Comparison of ENCODE assay signal across 8 cellular contexts in the genomic region with DNA sequence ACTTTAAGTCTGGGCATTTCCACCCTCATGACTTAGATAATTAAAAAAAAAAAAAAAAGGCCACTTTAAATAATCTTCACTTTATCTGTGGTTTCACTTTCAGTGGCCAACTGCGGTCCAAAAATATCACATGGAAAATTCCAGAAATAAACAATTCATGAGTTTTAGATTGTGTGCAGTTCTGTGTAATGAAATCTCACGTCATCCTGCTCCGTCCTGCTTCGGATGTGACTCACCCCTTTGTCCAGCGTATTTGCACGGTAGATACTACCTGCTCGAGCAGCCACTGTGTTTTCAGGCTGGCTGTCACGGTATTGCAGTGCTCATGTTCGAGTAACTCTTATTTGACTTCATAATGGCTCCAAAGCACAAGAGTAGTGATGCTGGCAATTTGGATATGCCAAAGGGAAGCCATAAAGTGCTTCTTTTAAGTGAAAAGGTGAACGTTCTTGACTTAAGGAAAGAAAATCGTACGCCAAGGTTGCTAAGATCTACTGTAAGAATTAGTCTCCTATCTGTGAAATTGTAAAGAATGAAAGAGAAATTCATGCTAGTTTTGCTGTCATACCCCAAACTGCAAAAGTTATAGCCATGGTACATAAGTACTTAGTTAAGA. TPM values are rescaled to one million over a fixed set of nuclear protein-coding genes. Genes with fewer than 3 reads are reported as not detected.
DNase-seq lines count a peak whose midpoint lies in the region; ATAC-seq, FAIRE-seq and TF ChIP-seq lines count a peak whose summit lies in the region.

No MANE protein-coding gene starts in this region.

- H3K9me3 Mint-ChIP-seq in WTC11, result no peaks in the 10 kb centered on the region

- H3K4me1 Mint-ChIP-seq in WTC11, result peaks cover 33% of the 10 kb centered on the region

- TF ChIP-seq POLR2A in body of pancreas (IDR thresholded peaks at IDR 0.05), result no peak

- TF ChIP-seq CTCF in WTC11 (IDR thresholded peaks at IDR 0.05) (no peak), body of pancreas (IDR thresholded peaks at IDR 0.05) (no peak), pancreas (IDR thresholded peaks at IDR 0.05) (no peak)

- FAIRE-seq in pancreas (lab: Jason Lieb, UNC), result no peak

- peaks cover 72% of the 10 kb centered on the region for H3K79me2 ChIP-seq in ACC112 (ENCODE audit: control insufficient read depth, insufficient read depth, low read length, unreplicated experiment)

- H3K27me3 Mint-ChIP-seq in WTC11 (ENCODE audit: low read depth), result no peaks in the 10 kb centered on the region

- H2AFZ ChIP-seq in ACC112 (ENCODE audit: low read length, unreplicated experiment), result no peak overlapping the region

- intact Hi-C loops in body of pancreas (cut with DNase I), result no loop called here
- intact Hi-C loops in pancreas (cut with DNase I), result no loop called here

- no peak overlapping the region for H3K27ac Mint-ChIP-seq in WTC11

- H3K36me3 Mint-ChIP-seq in WTC11, result peaks cover 48% of the 10 kb centered on the region

- ATAC-seq in GM18870 (IDR thresholded peaks at IDR 0.05; ENCODE audit: unreplicated experiment), result peak; percentile 37
- peak; percentile 25 for ATAC-seq in HG03064 (IDR thresholded peaks at IDR 0.05; ENCODE audit: low read depth, unreplicated experiment)
- ATAC-seq in WTC11, result no peak
- ATAC-seq in body of pancreas, result no peak
- ATAC-seq in pancreas, result no peak

- H3K4me1 ChIP-seq in ACC112 (ENCODE audit: control insufficient read depth, insufficient read depth, low read length, unreplicated experiment), result peaks cover 61% of the 10 kb centered on the region
- peaks cover 6% of the 10 kb centered on the region for H3K4me1 ChIP-seq in rectal smooth muscle tissue (ENCODE audit: control insufficient read depth, insufficient read depth, low read length)
- peaks cover 7% of the 10 kb centered on the region for H3K4me1 ChIP-seq in body of pancreas
- H3K4me1 ChIP-seq in pancreas, result no peaks in the 10 kb centered on the region

- no peak overlapping the region for H3K9ac ChIP-seq in rectal smooth muscle tissue (ENCODE audit: low read length)

- CTCF ChIA-PET in WTC11 (lab: Charles Lee), result no interaction called here

- H3K36me3 ChIP-seq in ACC112 (ENCODE audit: insufficient read depth, low read length) (peaks cover 34% of the 10 kb centered on the region), rectal smooth muscle tissue (ENCODE audit: control insufficient read depth, insufficient read depth, low read length) (no peaks in the 10 kb centered on the region), body of pancreas (replicated peaks in 1 of 2; ENCODE audit: insufficient read depth in 1 of 2, low read depth in 2 of 2) (no peaks in the 10 kb centered on the region), pancreas (no peaks in the 10 kb centered on the region)

- POLR2A ChIA-PET in WTC11 (lab: Charles Lee), result no interaction called here

- peak overlapping the region; percentile 89; the same call in 1 of the 2 replicates for H3K4me3 Mint-ChIP-seq in WTC11

- WGBS in body of pancreas, 2 donors, result 80 to 82% methylated on average over 12 of the region's 12 CpGs
- WGBS in pancreas, 2 donors, result 80 to 87% methylated on average over 12 of the region's 12 CpGs

- H3K27ac ChIP-seq in ACC112 (ENCODE audit: low read depth, low read length), result peak overlapping the region; percentile 83
- no peak overlapping the region for H3K27ac ChIP-seq in rectal smooth muscle tissue (ENCODE audit: low read depth, low read length)
- H3K27ac ChIP-seq in body of pancreas, result no peak overlapping the region
- no peak overlapping the region for H3K27ac ChIP-seq in pancreas

- DNase-seq in WTC11 (ENCODE audit: low spot score) (no peak), body of pancreas (no peak), germinal center (ENCODE audit: low spot score) (no peak), pancreas (no peak)

- H3K9me3 ChIP-seq in body of pancreas, result no peaks in the 10 kb centered on the region
- no peaks in the 10 kb centered on the region for H3K9me3 ChIP-seq in pancreas

- peak overlapping the region; percentile 90 for H3K4me3 ChIP-seq in ACC112 (ENCODE audit: low read depth, low read length)
- peak overlapping the region; percentile 13 for H3K4me3 ChIP-seq in rectal smooth muscle tissue (ENCODE audit: low read length)
- no peak overlapping the region for H3K4me3 ChIP-seq in body of pancreas
- no peak overlapping the region for H3K4me3 ChIP-seq in pancreas

- H3K27me3 ChIP-seq in ACC112 (ENCODE audit: insufficient read depth, low read length), result no peaks in the 10 kb centered on the region
- no peaks in the 10 kb centered on the region for H3K27me3 ChIP-seq in rectal smooth muscle tissue (ENCODE audit: control insufficient read depth, insufficient read depth, low read length)
- H3K27me3 ChIP-seq in body of pancreas, result no peaks in the 10 kb centered on the region
- peaks cover 0 to 19% (median 0%) of the 10 kb centered on the region in 4 donors for H3K27me3 ChIP-seq in pancreas

TF ChIP-seq in WTC11, 78 proteins besides CTCF, POLR2A, EP300 and RAD21 (continues in another document):
- no peak for TF ChIP-seq SP1 (CRISPR knock-in tag; conservative IDR thresholded peaks at IDR 0.05)
- TF ChIP-seq, protein P1, sequence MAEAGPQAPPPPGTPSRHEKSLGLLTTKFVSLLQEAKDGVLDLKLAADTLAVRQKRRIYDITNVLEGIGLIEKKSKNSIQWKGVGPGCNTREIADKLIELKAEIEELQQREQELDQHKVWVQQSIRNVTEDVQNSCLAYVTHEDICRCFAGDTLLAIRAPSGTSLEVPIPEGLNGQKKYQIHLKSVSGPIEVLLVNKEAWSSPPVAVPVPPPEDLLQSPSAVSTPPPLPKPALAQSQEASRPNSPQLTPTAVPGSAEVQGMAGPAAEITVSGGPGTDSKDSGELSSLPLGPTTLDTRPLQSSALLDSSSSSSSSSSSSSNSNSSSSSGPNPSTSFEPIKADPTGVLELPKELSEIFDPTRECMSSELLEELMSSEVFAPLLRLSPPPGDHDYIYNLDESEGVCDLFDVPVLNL (CRISPR knock-in tag; IDR thresholded peaks at IDR 0.05; ENCODE audit: borderline replicate concordance, low read depth), result no peak
- TF ChIP-seq SOX15 (CRISPR knock-in tag; IDR thresholded peaks at IDR 0.05), result no peak
- no peak for TF ChIP-seq SMAD3 (CRISPR knock-in tag; IDR thresholded peaks at IDR 0.05; ENCODE audit: borderline replicate concordance)
- TF ChIP-seq, protein P2, sequence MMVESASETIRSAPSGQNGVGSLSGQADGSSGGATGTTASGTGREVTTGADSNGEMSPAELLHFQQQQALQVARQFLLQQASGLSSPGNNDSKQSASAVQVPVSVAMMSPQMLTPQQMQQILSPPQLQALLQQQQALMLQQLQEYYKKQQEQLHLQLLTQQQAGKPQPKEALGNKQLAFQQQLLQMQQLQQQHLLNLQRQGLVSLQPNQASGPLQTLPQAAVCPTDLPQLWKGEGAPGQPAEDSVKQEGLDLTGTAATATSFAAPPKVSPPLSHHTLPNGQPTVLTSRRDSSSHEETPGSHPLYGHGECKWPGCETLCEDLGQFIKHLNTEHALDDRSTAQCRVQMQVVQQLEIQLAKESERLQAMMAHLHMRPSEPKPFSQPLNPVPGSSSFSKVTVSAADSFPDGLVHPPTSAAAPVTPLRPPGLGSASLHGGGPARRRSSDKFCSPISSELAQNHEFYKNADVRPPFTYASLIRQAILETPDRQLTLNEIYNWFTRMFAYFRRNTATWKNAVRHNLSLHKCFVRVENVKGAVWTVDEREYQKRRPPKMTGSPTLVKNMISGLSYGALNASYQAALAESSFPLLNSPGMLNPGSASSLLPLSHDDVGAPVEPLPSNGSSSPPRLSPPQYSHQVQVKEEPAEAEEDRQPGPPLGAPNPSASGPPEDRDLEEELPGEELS (CRISPR knock-in tag; IDR thresholded peaks at IDR 0.05), result no peak
- TF ChIP-seq, protein P3, sequence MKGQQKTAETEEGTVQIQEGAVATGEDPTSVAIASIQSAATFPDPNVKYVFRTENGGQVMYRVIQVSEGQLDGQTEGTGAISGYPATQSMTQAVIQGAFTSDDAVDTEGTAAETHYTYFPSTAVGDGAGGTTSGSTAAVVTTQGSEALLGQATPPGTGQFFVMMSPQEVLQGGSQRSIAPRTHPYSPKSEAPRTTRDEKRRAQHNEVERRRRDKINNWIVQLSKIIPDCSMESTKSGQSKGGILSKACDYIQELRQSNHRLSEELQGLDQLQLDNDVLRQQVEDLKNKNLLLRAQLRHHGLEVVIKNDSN (CRISPR knock-in tag; IDR thresholded peaks at IDR 0.05), result no peak
- TF ChIP-seq JAZF1 (CRISPR knock-in tag; IDR thresholded peaks at IDR 0.05), result no peak
- TF ChIP-seq CDX4 (CRISPR knock-in tag; IDR thresholded peaks at IDR 0.05; ENCODE audit: borderline replicate concordance), result no peak
- TF ChIP-seq CREB1 (CRISPR knock-in tag; IDR thresholded peaks at IDR 0.05), result no peak

RNA-seq across cellular contexts. Expression of gene E2F7, which starts 2.4 kb away (rescaled TPM):
- total RNA-seq in WTC11 (2021) (19.8 to 28.4 TPM (median 22.3 TPM) in 3 replicates), body of pancreas (not detected), pancreas (under 1 TPM in 5 of 6 donors, not detected in 1; 0.20 to 0.73 (median 0.28) TPM)
- polyA plus RNA-seq in pancreas, result under 1 TPM in 1 of 2 donors, not detected in 1; 0.08 TPM

Comparison
In these comparisons a context has a peak if more than half of its experiments do, and no peak if none do; other contexts are left out.
1. H3K4me3 ChIP-seq: peak in ACC112 (single experiment) and rectal smooth muscle tissue (single experiment); none in body of pancreas (0 of 2) and pancreas (0 of 4).
2. ATAC-seq: peak in GM18870 (single experiment) and HG03064 (single experiment); none in WTC11 (single experiment), body of pancreas (single experiment) and pancreas (0 of 4).
3. RNA of gene E2F7, which starts 2.4 kb away (total RNA-seq): 19.8 to 28.4 TPM in WTC11; 0.20 to 0.73 TPM in pancreas and not detected in body of pancreas; every median in the first group is over 10 times any median in the second.